Comparison of ENCODE assay signal across 22 cellular contexts in genomic region chr13:23572836-23573235, GRCh38. TPM values are rescaled to one million over a fixed set of nuclear protein-coding genes. Genes with fewer than 3 reads are reported as not detected.
DNase-seq lines count a peak whose midpoint lies in the region; ATAC-seq and TF ChIP-seq lines count a peak whose summit lies in the region.
"Had no signal": no experiment of that assay in that cellular context is flagged by ENCODE, and none has a peak within 500 bp of the region (broad histone marks: within the 10 kb centered on the region; RNA-seq: fewer than 3 reads in every experiment).

No MANE protein-coding gene starts in this region.

- no peaks in the 10 kb centered on the region for H3K9me2 ChIP-seq in hepatocyte (replicated peaks; ENCODE audit: insufficient read depth)

- DNase-seq in cardiac muscle cell (ENCODE audit: low read depth in 1 of 2, low spot score in 1 of 2) (no peak), Right ventricle myocardium inferior (ENCODE audit: missing footprints) (no peak), WERI-Rb-1 (no peak), hepatocyte (ENCODE audit: low spot score) (no peak), tibial nerve (ENCODE audit: low spot score in 2 of 2) (no peak), DMS79 treated with DMSO at 0.1 percent for 48 hours (lab: John Stamatoyannopoulos, UW) (no peak), NCI-H526 treated with DMSO at 0.1 percent for 48 hours (lab: John Stamatoyannopoulos, UW) (no peak)
- DNase-seq: activated CD4-positive, alpha-beta T cell treated with anti-CD3 and anti-CD28 coated beads, Interleukin-2, amount 50 U/mL, for 1 hour; activated CD8-positive, alpha-beta memory T cell treated with anti-CD3 and anti-CD28 coated beads, Interleukin-2, amount 50 U/mL, for 48 hours; activated gamma-delta T cell; CD4-positive, CD25-positive, alpha-beta regulatory T cell; DND-41; GOT3; left colon; occipital lobe; SHP77; sigmoid colon; stimulated activated naive CD4-positive, alpha-beta T cell treated with Interleukin-2 at 50 U/mL for 16 hours; upper lobe of left lung had no signal

- H3K4me3 ChIP-seq in cardiac muscle cell (peak overlapping the region; percentile 82), WERI-Rb-1 (ENCODE audit: low read depth, low read length) (no peak overlapping the region), hepatocyte (no peak overlapping the region), tibial nerve (peak overlapping the region in 1 of 4 donors; percentile 45)
- H3K4me3 ChIP-seq: sigmoid colon had no signal

- H3K9me3 ChIP-seq in cardiac muscle cell (ENCODE audit: low read depth) (no peaks in the 10 kb centered on the region), WERI-Rb-1 (ENCODE audit: severe bottlenecking) (no peaks in the 10 kb centered on the region), hepatocyte (ENCODE audit: low read depth) (no peaks in the 10 kb centered on the region), tibial nerve (no peaks in the 10 kb centered on the region)
- H3K9me3 ChIP-seq: gastroesophageal sphincter, sigmoid colon, upper lobe of left lung had no signal

- H3K27ac ChIP-seq in cardiac muscle cell (peak overlapping the region; percentile 91), WERI-Rb-1 (peak overlapping the region; percentile 53), hepatocyte (no peak overlapping the region), tibial nerve (peak overlapping the region in 3 of 4 donors; percentile 2 to 78 (median 78))
- H3K27ac ChIP-seq: sigmoid colon had no signal

- H3K4me1 ChIP-seq in cardiac muscle cell (ENCODE audit: low read depth) (peaks cover 26% of the 10 kb centered on the region), hepatocyte (ENCODE audit: insufficient read depth) (peaks cover 3% of the 10 kb centered on the region), tibial nerve (peaks cover 0 to 10% (median 2%) of the 10 kb centered on the region in 4 donors)

- H3K4me2 ChIP-seq in hepatocyte: peak overlapping the region; percentile 72

- peaks cover 11% of the 10 kb centered on the region for H3K79me2 ChIP-seq in hepatocyte

- no peaks in the 10 kb centered on the region for H3K27me3 ChIP-seq in cardiac muscle cell
- no peaks in the 10 kb centered on the region for H3K27me3 ChIP-seq in WERI-Rb-1 (ENCODE audit: insufficient read depth, low read depth, severe bottlenecking)
- H3K27me3 ChIP-seq in hepatocyte: no peaks in the 10 kb centered on the region
- peaks cover 0 to 31% of the 10 kb centered on the region in 2 donors for H3K27me3 ChIP-seq in tibial nerve
- H3K27me3 ChIP-seq: upper lobe of left lung had no signal

- ATAC-seq in Right ventricle myocardium inferior: no peak
- no peak for ATAC-seq in HG03139 (IDR thresholded peaks at IDR 0.05; ENCODE audit: unreplicated experiment)
- ATAC-seq: gastroesophageal sphincter, left colon had no signal

- H2AFZ ChIP-seq in hepatocyte: no peak overlapping the region

- no peak for TF ChIP-seq POLR2A in tibial nerve (IDR thresholded peaks at IDR 0.05)

- intact Hi-C loops in Right ventricle myocardium inferior (cut with DNase I): loop anchor here (5.0 kb wide), 1 partner anchor 299 kb away; no protein-coding TSS in a partner anchor

- H3K36me3 ChIP-seq in cardiac muscle cell: no peaks in the 10 kb centered on the region
- no peaks in the 10 kb centered on the region for H3K36me3 ChIP-seq in WERI-Rb-1
- no peaks in the 10 kb centered on the region for H3K36me3 ChIP-seq in hepatocyte (replicated peaks; ENCODE audit: insufficient read depth, low read depth)
- no peaks in the 10 kb centered on the region for H3K36me3 ChIP-seq in tibial nerve
- H3K36me3 ChIP-seq: gastroesophageal sphincter, sigmoid colon, upper lobe of left lung had no signal

- WGBS in hepatocyte (ENCODE audit: low lambda C conversion rate, missing lambda C conversion rate): 61% methylated on average over 1 of the region's 1 CpG
- WGBS in tibial nerve, 2 donors: 56 to 63% methylated on average over 1 of the region's 1 CpG

- TF ChIP-seq CTCF in cardiac muscle cell (IDR thresholded peaks at IDR 0.05; ENCODE audit: low read depth, low read length) (no peak), WERI-Rb-1 (IDR thresholded peaks at IDR 0.05; ENCODE audit: low read depth, low read length) (no peak), hepatocyte (IDR thresholded peaks at IDR 0.05; ENCODE audit: poor library complexity) (no peak), tibial nerve (IDR thresholded peaks at IDR 0.05) (no peak)

- TF ChIP-seq EP300 in tibial nerve (IDR thresholded peaks at IDR 0.05): no peak

- H4K20me1 ChIP-seq in hepatocyte (ENCODE audit: insufficient read depth, poor library complexity, severe bottlenecking): no peaks in the 10 kb centered on the region

RNA-seq across cellular contexts. Expression of gene TNFRSF19, which starts 2.6 kb away (rescaled TPM):
- total RNA-seq in cardiac muscle cell (139 and 141 TPM in 2 replicates), Right ventricle myocardium inferior (36.5 TPM), hepatocyte (22.7 and 25.3 TPM in 2 replicates), tibial nerve (10 to 100 TPM; 10.7 to 24.3 (median 20.3) TPM)
- polyA plus RNA-seq in cardiac muscle cell (91.3 and 124 TPM in 2 replicates), hepatocyte (13.9 and 19.8 TPM in 2 replicates)
- total RNA-seq: OCI-LY7 had no signal
